11 cellular contexts compared by ENCODE assay signal in genomic region chr20:41408131-41408789, GRCh38. TPM values are rescaled to one million over a fixed set of nuclear protein-coding genes. Genes with fewer than 3 reads are reported as not detected.
DNase-seq lines count a peak whose midpoint lies in the region; ATAC-seq and TF ChIP-seq lines count a peak whose summit lies in the region.
"Had no signal": no experiment of that assay in that cellular context is flagged by ENCODE, and none has a peak within 500 bp of the region (broad histone marks: within the 10 kb centered on the region; RNA-seq: fewer than 3 reads in every experiment).

No MANE protein-coding gene starts in this region.

- H3K9me3 Mint-ChIP-seq in activated CD4-positive, alpha-beta T cell treated with anti-CD3 and anti-CD28 coated beads, Interleukin-2, amount 10 ng/mL, durations not matched to agents 7 days and 5 days: no peaks in the 10 kb centered on the region
- H3K9me3 Mint-ChIP-seq in T-cell: no peaks in the 10 kb centered on the region
- H3K9me3 Mint-ChIP-seq in stimulated activated effector memory CD8-positive, alpha-beta T cell treated with anti-CD3 and anti-CD28 coated beads, Interleukin-12 subunit alpha, Interleukin-12 subunit beta, amount 100 ng/mL, for 72 hours: no peaks in the 10 kb centered on the region

- peaks cover 42% of the 10 kb centered on the region for H3K4me1 Mint-ChIP-seq in activated CD4-positive, alpha-beta T cell treated with anti-CD3 and anti-CD28 coated beads, Interleukin-2, amount 10 ng/mL, durations not matched to agents 7 days and 5 days
- H3K4me1 Mint-ChIP-seq in T-cell: peaks cover 13 to 24% (median 17%) of the 10 kb centered on the region in 3 donors
- peaks cover 16% of the 10 kb centered on the region for H3K4me1 Mint-ChIP-seq in stimulated activated effector memory CD8-positive, alpha-beta T cell treated with anti-CD3 and anti-CD28 coated beads, Interleukin-12 subunit alpha, Interleukin-12 subunit beta, amount 100 ng/mL, for 72 hours

- peaks cover 90% of the 10 kb centered on the region for H3K36me3 ChIP-seq in upper lobe of right lung

- H3K27ac Mint-ChIP-seq in activated CD4-positive, alpha-beta T cell treated with anti-CD3 and anti-CD28 coated beads, Interleukin-2, amount 10 ng/mL, durations not matched to agents 7 days and 5 days: peak overlapping the region; percentile 78
- peak overlapping the region; percentile 70 to 78 for H3K27ac Mint-ChIP-seq in T-cell
- peak overlapping the region; percentile 82 for H3K27ac Mint-ChIP-seq in stimulated activated effector memory CD8-positive, alpha-beta T cell treated with anti-CD3 and anti-CD28 coated beads, Interleukin-12 subunit alpha, Interleukin-12 subunit beta, amount 100 ng/mL, for 72 hours

- peaks cover 34% of the 10 kb centered on the region for H3K36me3 Mint-ChIP-seq in activated CD4-positive, alpha-beta T cell treated with anti-CD3 and anti-CD28 coated beads, Interleukin-2, amount 10 ng/mL, durations not matched to agents 7 days and 5 days (ENCODE audit: low read depth)
- peaks cover 64% of the 10 kb centered on the region for H3K36me3 Mint-ChIP-seq in T-cell
- H3K36me3 Mint-ChIP-seq in stimulated activated effector memory CD8-positive, alpha-beta T cell treated with anti-CD3 and anti-CD28 coated beads, Interleukin-12 subunit alpha, Interleukin-12 subunit beta, amount 100 ng/mL, for 72 hours: peaks cover 36% of the 10 kb centered on the region

- no peaks in the 10 kb centered on the region for H3K9me3 ChIP-seq in upper lobe of right lung

- no peak for TF ChIP-seq CTCF in upper lobe of right lung (IDR thresholded peaks at IDR 0.05)

- no peaks in the 10 kb centered on the region for H3K4me1 ChIP-seq in upper lobe of right lung

- no peaks in the 10 kb centered on the region for H3K27me3 Mint-ChIP-seq in activated CD4-positive, alpha-beta T cell treated with anti-CD3 and anti-CD28 coated beads, Interleukin-2, amount 10 ng/mL, durations not matched to agents 7 days and 5 days
- no peaks in the 10 kb centered on the region for H3K27me3 Mint-ChIP-seq in T-cell

- intact Hi-C loops in upper lobe of right lung (cut with DNase I): no loop called here

- no peak overlapping the region for H3K4me3 ChIP-seq in upper lobe of right lung

- POLR2A ChIA-PET in activated CD4-positive, alpha-beta T cell treated with anti-CD3 and anti-CD28 coated beads, Interleukin-2, amount 10 ng/mL, durations not matched to agents 7 days and 5 days (lab: Charles Lee): no interaction called here
- POLR2A ChIA-PET in T-cell (lab: Charles Lee): no interaction called here

- ATAC-seq in HG02571 (IDR thresholded peaks at IDR 0.05; ENCODE audit: unreplicated experiment) (peak; percentile 82), T-cell (replicated peaks in 1 of 4) (peak in 2 of 4 experiments; percentile 26 to 53), upper lobe of right lung (no peak)
- ATAC-seq in stimulated activated effector memory CD8-positive, alpha-beta T cell treated with anti-CD3 and anti-CD28 coated beads, Interleukin-12 subunit alpha, Interleukin-12 subunit beta, amount 100 ng/mL, for 72 hours: peak; percentile 68

- CTCF ChIA-PET in activated CD4-positive, alpha-beta T cell treated with anti-CD3 and anti-CD28 coated beads, Interleukin-2, amount 10 ng/mL, durations not matched to agents 7 days and 5 days (lab: Charles Lee): interaction anchor here (1.3 kb wide), 1 partner anchor 69 kb away, joined by 3 read pairs; no protein-coding TSS in a partner anchor
- CTCF ChIA-PET in T-cell (lab: Charles Lee): interaction anchor here in 1 of 2 donors (0.5 kb wide), 1 partner anchor 701 kb away, joined by 3 read pairs; no protein-coding TSS in a partner anchor

- H3K4me3 Mint-ChIP-seq in activated CD4-positive, alpha-beta T cell treated with anti-CD3 and anti-CD28 coated beads, Interleukin-2, amount 10 ng/mL, durations not matched to agents 7 days and 5 days: no peak overlapping the region
- peak overlapping the region in 1 of 3 donors; percentile 17 for H3K4me3 Mint-ChIP-seq in T-cell
- no peak overlapping the region for H3K4me3 Mint-ChIP-seq in stimulated activated effector memory CD8-positive, alpha-beta T cell treated with anti-CD3 and anti-CD28 coated beads, Interleukin-12 subunit alpha, Interleukin-12 subunit beta, amount 100 ng/mL, for 72 hours

- no peaks in the 10 kb centered on the region for H3K27me3 ChIP-seq in upper lobe of right lung

- H3K27ac ChIP-seq in upper lobe of right lung: no peak overlapping the region

- DNase-seq in activated CD4-positive, alpha-beta T cell treated with anti-CD3 and anti-CD28 coated beads, Interleukin-2, amount 10 ng/mL, durations not matched to agents 7 days and 5 days: peak; percentile 42
- no peak for DNase-seq in activated CD4-positive, alpha-beta T cell treated with anti-CD3 and anti-CD28 coated beads, Interleukin-2, amount 50 U/mL, for 4 hours
- DNase-seq in T-cell (no peak), HCEC 1CT (no peak), upper lobe of right lung (no peak), nucleus accumbens (lab: John Stamatoyannopoulos, UW) (no peak)
- no peak for DNase-seq in stimulated activated effector memory CD8-positive, alpha-beta T cell treated with anti-CD3 and anti-CD28 coated beads, Interleukin-12 subunit alpha, Interleukin-12 subunit beta, amount 100 ng/mL, for 72 hours (ENCODE audit: low spot score in 2 of 2)
- DNase-seq: activated gamma-delta T cell; stimulated activated CD4-positive, alpha-beta T cell treated with anti-CD3 and anti-CD28 coated beads, Interleukin-2, amount 100 ng/mL, for 24 hours had no signal

RNA-seq across cellular contexts. Expression of gene EMILIN3, which starts 41.6 kb away (rescaled TPM):
- not detected for total RNA-seq in activated CD4-positive, alpha-beta T cell treated with anti-CD3 and anti-CD28 coated beads, Interleukin-2, amount 10 ng/mL, durations not matched to agents 7 days and 5 days
- total RNA-seq in T-cell (not detected), upper lobe of right lung (not detected)
- total RNA-seq: LHCN-M2 had no signal
